Comparison of ENCODE assay signal across 9 cellular contexts in the genomic region with DNA sequence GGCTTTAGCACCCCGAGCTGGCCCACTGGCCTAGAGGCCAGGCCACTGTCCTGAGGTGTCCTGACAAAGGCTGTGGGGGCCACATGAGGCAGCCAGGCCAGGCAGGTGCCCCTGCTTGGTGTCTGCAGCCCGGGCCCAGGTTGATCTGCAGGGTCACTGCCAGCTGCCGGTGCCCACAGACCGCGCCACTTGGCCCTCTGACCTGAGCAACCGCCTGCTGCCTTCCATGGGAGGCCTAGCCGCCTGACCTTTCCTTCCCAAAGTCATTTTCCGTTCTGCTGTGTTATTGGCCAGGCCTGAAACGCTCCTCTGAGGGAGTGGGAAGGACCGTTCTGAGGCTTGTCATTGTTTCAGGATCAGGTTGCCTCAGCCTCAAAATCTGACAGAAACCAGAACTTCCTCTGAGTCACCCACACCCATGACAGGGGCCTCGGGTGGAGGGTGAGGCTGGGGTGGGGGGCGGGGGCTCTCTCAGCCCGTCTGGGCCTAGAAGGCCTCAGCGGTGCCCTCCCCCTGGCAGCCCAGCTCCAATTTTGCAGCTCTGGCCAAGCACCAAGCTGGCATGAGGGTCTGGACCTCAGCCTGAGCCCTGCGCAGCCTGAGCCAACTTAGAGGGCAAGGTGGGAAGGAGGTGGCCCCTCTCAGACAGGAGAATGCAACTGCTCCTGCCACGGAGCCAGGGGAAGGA.
DNase-seq lines count a peak whose midpoint lies in the region; ATAC-seq and TF ChIP-seq lines count a peak whose summit lies in the region.
"Had no signal": no experiment of that assay in that cellular context is flagged by ENCODE, and none has a peak within 500 bp of the region (broad histone marks: within the 10 kb centered on the region; RNA-seq: fewer than 3 reads in every experiment).

No MANE protein-coding gene starts in this region.

- peaks cover 19% of the 10 kb centered on the region for H3K9me1 ChIP-seq in IMR-90 (ENCODE audit: insufficient read depth, low read length)

- H3K56ac ChIP-seq in IMR-90 (ENCODE audit: extremely low read depth, insufficient read depth, low read length), result peak overlapping the region; percentile 46; the same call in 1 of the 2 replicates

- H3K9me3 ChIP-seq in A673 (ENCODE audit: low read depth, low read length, poor library complexity, severe bottlenecking) (no peaks in the 10 kb centered on the region), IMR-90 (ENCODE audit: control insufficient read depth, insufficient read depth, low read length) (no peaks in the 10 kb centered on the region), uterus (no peaks in the 10 kb centered on the region)

- intact Hi-C loops in A673 (cut with micrococcal nuclease; ENCODE audit: unreplicated experiment), result no loop called here
- intact Hi-C loops in IMR-90 (cut with micrococcal nuclease), result no loop called here
- intact Hi-C loops in uterus (cut with DNase I; ENCODE audit: low total_unique reads), result no loop called here

- H3K18ac ChIP-seq in IMR-90 (ENCODE audit: low read depth, low read length), result peak overlapping the region; percentile 78

- H2AK5ac ChIP-seq in IMR-90 (ENCODE audit: low read depth, low read length), result peak overlapping the region; percentile 94

- no peak overlapping the region for H3K4me3 ChIP-seq in A673 (ENCODE audit: low read depth, low read length, poor library complexity, severe bottlenecking)
- H3K4me3 ChIP-seq in IMR-90 (ENCODE audit: insufficient read depth, low read depth, low read length), result no peak overlapping the region
- H3K4me3 ChIP-seq in fibroblast of mammary gland (ENCODE audit: control insufficient read depth, low read depth, low read length), result no peak overlapping the region
- no peak overlapping the region for H3K4me3 ChIP-seq in uterus

- H2AFZ ChIP-seq in IMR-90 (replicated peaks; ENCODE audit: low read length, poor library complexity), result peak overlapping the region; percentile 96

- H2BK5ac ChIP-seq in IMR-90 (ENCODE audit: low read depth, low read length, poor library complexity, severe bottlenecking), result peak overlapping the region; percentile 62

- 0 out of 2 replicates have a peak, but pooled peaks have one; percentile 3 for TF ChIP-seq RAD21 in IMR-90 (IDR thresholded peaks at IDR 0.05; ENCODE audit: low read length)

- POLR2A ChIA-PET in A673 (lab: Charles Lee; ENCODE audit: low non-redundant PET) (no interaction called here), IMR-90 (lab: Charles Lee; ENCODE audit: unreplicated experiment) (no interaction called here)

- H2AK9ac ChIP-seq in IMR-90 (replicated peaks; ENCODE audit: low read depth, low read length, poor library complexity), result peak overlapping the region; percentile 97

- H3K27me3 ChIP-seq in A673 (replicated peaks; ENCODE audit: insufficient read depth, low read depth, low read length, poor library complexity) (no peaks in the 10 kb centered on the region), IMR-90 (ENCODE audit: control insufficient read depth, insufficient read depth, low read length) (no peaks in the 10 kb centered on the region), uterus (no peaks in the 10 kb centered on the region)

- peak overlapping the region; percentile 93 for H3K14ac ChIP-seq in IMR-90 (replicated peaks; ENCODE audit: low read depth, low read length)

- peak overlapping the region; percentile 98 for H2BK120ac ChIP-seq in IMR-90 (ENCODE audit: low read depth, low read length)

- no peak for TF ChIP-seq CTCF in A673 (conservative IDR thresholded peaks at IDR 0.05; ENCODE audit: low read depth, low read length)
- no peak for TF ChIP-seq CTCF in IMR-90 (conservative IDR thresholded peaks at IDR 0.05; ENCODE audit: low read depth, low read length)
- TF ChIP-seq CTCF in fibroblast of mammary gland (conservative IDR thresholded peaks at IDR 0.05; ENCODE audit: control insufficient read depth, insufficient read depth, low read depth, low read length), result no peak
- no peak for TF ChIP-seq CTCF in uterus (IDR thresholded peaks at IDR 0.05)

- dilution Hi-C loops in IMR-90 (cut with HindIII; ENCODE audit: low sequenced_read_pairs, unreplicated experiment), result no loop called here

- H3K4me1 ChIP-seq in A673 (ENCODE audit: insufficient read depth, low read length, poor library complexity, severe bottlenecking) (peaks cover 3% of the 10 kb centered on the region), IMR-90 (ENCODE audit: control insufficient read depth, insufficient read depth, low read length) (peaks cover 13% of the 10 kb centered on the region), uterus (peaks cover 0 to 16% of the 10 kb centered on the region in 2 donors)

- peak overlapping the region; percentile 78 for H3K23ac ChIP-seq in IMR-90 (ENCODE audit: low read depth, low read length)

- no peaks in the 10 kb centered on the region for H3K79me1 ChIP-seq in IMR-90 (ENCODE audit: low read depth in 1 of 2, low read length in 2 of 2)

- in situ Hi-C loops in IMR-90 (cut with MboI; ENCODE audit: low sequenced_read_pairs), result no loop called here

- DNase-seq in A673 (ENCODE audit: low spot score) (peak; percentile 52), IMR-90 (peak; percentile 90), activated T-cell treated with anti-CD3 and anti-CD28 coated beads for 1 hour (ENCODE audit: low read depth) (peak; percentile 30), fibroblast of mammary gland (ENCODE audit: low read depth) (peak; percentile 85), pulmonary artery endothelial cell (ENCODE audit: low read depth, low spot score) (peak; percentile 85), uterus (peak; percentile 54 to 80), iPS-NIHi7 (ENCODE audit: extremely low spot score) (no peak)

- peak; percentile 97 for ATAC-seq in GM19463 (IDR thresholded peaks at IDR 0.05; ENCODE audit: unreplicated experiment)
- ATAC-seq in IMR-90 (ENCODE audit: low read depth), result peak; percentile 92

- BruUV-seq in A673 (replicated peaks; lab: Mats Ljungman, UMichigan) (no TSS peak), IMR-90 (replicated peaks; lab: Mats Ljungman, UMichigan) (no TSS peak)

- CTCF ChIA-PET in A673 (lab: Charles Lee), result no interaction called here
- CTCF ChIA-PET in IMR-90 (lab: Yijun Ruan, JAX), result no interaction called here

- H3K27ac ChIP-seq in A673 (ENCODE audit: low read depth, low read length, poor library complexity, severe bottlenecking) (no peak overlapping the region), IMR-90 (ENCODE audit: insufficient read depth, low read length) (peak overlapping the region; percentile 67), uterus (peak overlapping the region; percentile 74 to 75)
- H3K27ac ChIP-seq: C4-2B had no signal

- H4K20me1 ChIP-seq in IMR-90 (ENCODE audit: insufficient read depth, low read length), result no peaks in the 10 kb centered on the region

- peak overlapping the region; percentile 89 for H2BK20ac ChIP-seq in IMR-90 (ENCODE audit: low read depth, low read length)

- TF ChIP-seq POLR2A in IMR-90 (IDR thresholded peaks at IDR 0.05; ENCODE audit: low read depth, low read length), result no peak
- TF ChIP-seq POLR2A in uterus (IDR thresholded peaks at IDR 0.05), result no peak

- H3K9ac ChIP-seq in IMR-90 (ENCODE audit: low read depth, low read length), result peak overlapping the region; percentile 28

- H4K91ac ChIP-seq in IMR-90 (ENCODE audit: insufficient read depth, low read depth, low read length), result peak overlapping the region; percentile 96

- H3K36me3 ChIP-seq in A673 (ENCODE audit: insufficient read depth, low read length, poor library complexity, severe bottlenecking) (no peaks in the 10 kb centered on the region), IMR-90 (ENCODE audit: control insufficient read depth, insufficient read depth, low read length) (no peaks in the 10 kb centered on the region), uterus (no peaks in the 10 kb centered on the region)

- peak overlapping the region; percentile 84 for H4K5ac ChIP-seq in IMR-90 (ENCODE audit: low read depth, low read length)

- WGBS in IMR-90 (ENCODE audit: extremely low coverage in 2 of 2, insufficient read length in 1 of 2), 2 experiments, result 83% methylated on average over 1 of the region's 16 CpGs; no CpG with 5 or more reads in 1 of the 2 experiments

- H4K8ac ChIP-seq in IMR-90 (ENCODE audit: low read depth in 2 of 2, low read length in 2 of 2), result peak overlapping the region; percentile 81 to 98; a peak in 3 of 4 replicates

- H2BK15ac ChIP-seq in IMR-90 (ENCODE audit: low read depth, low read length), result peak overlapping the region; percentile 90; the same call in 2 of the 3 replicates

- peak overlapping the region; percentile 96 for H3K4ac ChIP-seq in IMR-90 (ENCODE audit: low read depth, low read length)

- no peak overlapping the region for H3K4me2 ChIP-seq in IMR-90 (ENCODE audit: low read depth, low read length)

TF ChIP-seq in IMR-90, 13 proteins besides CTCF, POLR2A, EP300 and RAD21:
- TF ChIP-seq MAZ (IDR thresholded peaks at IDR 0.05; ENCODE audit: borderline replicate concordance, low read depth, low read length) (peak; percentile 43; the same call in 1 of the 2 replicates), MXI1 (IDR thresholded peaks at IDR 0.05; ENCODE audit: borderline replicate concordance, low read depth, low read length) (no peak), CEBPB (IDR thresholded peaks at IDR 0.05; ENCODE audit: low read depth, low read length) (peak; percentile 44; the same call in 1 of the 2 replicates)
